8 cellular contexts compared by ENCODE assay signal in genomic region chr1:68229927-68230812, GRCh38. TPM values are rescaled to one million over a fixed set of nuclear protein-coding genes. Genes with fewer than 3 reads are reported as not detected.
DNase-seq lines count a peak whose midpoint lies in the region; ATAC-seq and TF ChIP-seq lines count a peak whose summit lies in the region.

No MANE protein-coding gene starts in this region.

- no peak overlapping the region for H2AK5ac ChIP-seq in H9 (ENCODE audit: insufficient read length, low read length)

- H3K27ac Mint-ChIP-seq in H9: no peak overlapping the region

- H4K8ac ChIP-seq in H9 (replicated peaks; ENCODE audit: insufficient read length, low read depth, low read length): no peak overlapping the region

- no peak overlapping the region for H3K27ac ChIP-seq in H9 (ENCODE audit: insufficient read length, low read depth, low read length)
- H3K27ac ChIP-seq in SK-N-MC: no peak overlapping the region
- peak overlapping the region in 9 of 10 donors; percentile 71 to 89 (median 87) for H3K27ac ChIP-seq in heart right ventricle
- peak overlapping the region; percentile 97 for H3K27ac ChIP-seq in rectal smooth muscle tissue (ENCODE audit: low read depth, low read length)

- H3K4me3 ChIP-seq in SK-N-MC: peak overlapping the region; percentile 78
- H3K4me3 ChIP-seq in heart right ventricle: peak overlapping the region in 9 of 10 donors; percentile 70 to 91 (median 85)
- H3K4me3 ChIP-seq in rectal smooth muscle tissue (ENCODE audit: low read length): peak overlapping the region; percentile 85

- no peak overlapping the region for H3T11ph ChIP-seq in H9 (ENCODE audit: low read length)

- no peak overlapping the region for H3K23ac ChIP-seq in H9 (ENCODE audit: insufficient read length, low read depth, low read length)

- H2BK15ac ChIP-seq in H9 (ENCODE audit: low read depth, low read length): no peak overlapping the region

- peaks cover 12% of the 10 kb centered on the region for H3K23me2 ChIP-seq in H9 (ENCODE audit: insufficient read length, low read depth, low read length, poor library complexity, severe bottlenecking)

- no peaks in the 10 kb centered on the region for H4K20me1 ChIP-seq in H9 (ENCODE audit: control insufficient read depth, insufficient read depth, insufficient read length)

- H3K9me3 Mint-ChIP-seq in H9: peaks cover 0 to 3% of the 10 kb centered on the region in 2 experiments; a peak in 2 of 5 replicates

- no peak overlapping the region for H2BK120ac ChIP-seq in H9 (ENCODE audit: low read depth, low read length, poor library complexity, severe bottlenecking)

- intact Hi-C loops in heart right ventricle (cut with DNase I): loop anchor here in 8 of 10 donors (2.0 to 10.0 kb wide), 16 partner anchors 38 to 383 kb away; no protein-coding TSS in a partner anchor

- H3K4me2 ChIP-seq in H9 (ENCODE audit: insufficient read depth, insufficient read length, low read length): peak overlapping the region; percentile 91

- H3K9me3 ChIP-seq in H9 (ENCODE audit: control insufficient read depth, low read depth, low read length): no peaks in the 10 kb centered on the region
- no peaks in the 10 kb centered on the region for H3K9me3 ChIP-seq in SK-N-MC (ENCODE audit: low read depth, low read length)
- no peaks in the 10 kb centered on the region for H3K9me3 ChIP-seq in heart right ventricle

- no CpG with 5 or more reads among the region's 14 CpGs for WGBS in H9 (ENCODE audit: extremely low coverage, insufficient read length, low lambda C conversion rate)
- WGBS in heart right ventricle, 2 donors: 30 to 32% methylated on average over 14 of the region's 14 CpGs

- H3K9ac ChIP-seq in H9 (ENCODE audit: extremely low read depth, insufficient read length, low read length) (no peak overlapping the region), SK-N-MC (ENCODE audit: insufficient read length) (peak overlapping the region; percentile 88), rectal smooth muscle tissue (ENCODE audit: low read length) (peak overlapping the region; percentile 24)

- H2AFZ ChIP-seq in H9 (ENCODE audit: low read length): no peak overlapping the region

- H3K56ac ChIP-seq in H9 (ENCODE audit: insufficient read length, low read depth, low read length): no peak overlapping the region

- H4K5ac ChIP-seq in H9 (ENCODE audit: insufficient read length, low read depth, low read length): no peak overlapping the region

- H4K91ac ChIP-seq in H9 (ENCODE audit: insufficient read length, low read depth, low read length): no peak overlapping the region

- TF ChIP-seq CTCF in H9 (conservative IDR thresholded peaks at IDR 0.05): no peak
- TF ChIP-seq CTCF in heart right ventricle (IDR thresholded peaks at IDR 0.05): no peak

- no peaks in the 10 kb centered on the region for H3K79me1 ChIP-seq in H9 (ENCODE audit: insufficient read depth, low read depth, low read length, poor library complexity, severe bottlenecking)

- H2BK12ac ChIP-seq in H9 (ENCODE audit: insufficient read length, low read depth, low read length): no peak overlapping the region

- H3K4me3 Mint-ChIP-seq in H9: peak overlapping the region; percentile 53 to 96

- ATAC-seq in heart right ventricle (no peak), HG03159 (IDR thresholded peaks at IDR 0.05; ENCODE audit: unreplicated experiment) (no peak), GM21515 (IDR thresholded peaks at IDR 0.05; ENCODE audit: unreplicated experiment) (no peak), HG03469 (IDR thresholded peaks at IDR 0.05; ENCODE audit: unreplicated experiment) (no peak)

- no peak overlapping the region for H3K4ac ChIP-seq in H9 (ENCODE audit: low read depth, low read length)

- no peak overlapping the region for H2BK20ac ChIP-seq in H9 (ENCODE audit: low read depth, low read length, poor library complexity, severe bottlenecking)

- H3K36me3 Mint-ChIP-seq in H9 (ENCODE audit: insufficient read depth in 1 of 3, low read depth in 3 of 3): no peaks in the 10 kb centered on the region; a peak in 1 of 7 replicates

- peaks cover 20% of the 10 kb centered on the region for H3K36me3 ChIP-seq in SK-N-MC (ENCODE audit: insufficient read depth, low read length)
- H3K36me3 ChIP-seq in heart right ventricle: peaks cover 0 to 5% (median 0%) of the 10 kb centered on the region in 9 donors
- H3K36me3 ChIP-seq in rectal smooth muscle tissue (ENCODE audit: control insufficient read depth, insufficient read depth, low read length): no peaks in the 10 kb centered on the region

- no peak overlapping the region for H2BK5ac ChIP-seq in H9 (ENCODE audit: insufficient read length, low read length)

- no peak overlapping the region for H3K18ac ChIP-seq in H9 (ENCODE audit: insufficient read length, low read depth, low read length)

- H3K4me1 ChIP-seq in H9 (ENCODE audit: insufficient read depth, low read length): no peaks in the 10 kb centered on the region
- H3K4me1 ChIP-seq in heart right ventricle: peaks cover 0 to 39% (median 27%) of the 10 kb centered on the region in 9 donors
- peaks cover 6% of the 10 kb centered on the region for H3K4me1 ChIP-seq in rectal smooth muscle tissue (ENCODE audit: control insufficient read depth, insufficient read depth, low read length)

- no peak for DNase-seq in H9
- no peak for DNase-seq in SK-N-MC (ENCODE audit: low read depth, low spot score)
- DNase-seq in heart right ventricle: peak in 1 of 2 donors; percentile 21
- no peak for DNase-seq in NCI-H187 treated with DMSO at 0.1 percent for 48 hours (lab: John Stamatoyannopoulos, UW)

- peaks cover 50% of the 10 kb centered on the region for H3K27me3 ChIP-seq in H9 (ENCODE audit: insufficient read depth, low read length)
- H3K27me3 ChIP-seq in heart right ventricle: peaks cover 0 to 13% (median 0%) of the 10 kb centered on the region in 7 donors
- no peaks in the 10 kb centered on the region for H3K27me3 ChIP-seq in rectal smooth muscle tissue (ENCODE audit: control insufficient read depth, insufficient read depth, low read length)

- no peaks in the 10 kb centered on the region for H3K79me2 ChIP-seq in H9 (ENCODE audit: insufficient read depth, low read length)

- no peak overlapping the region for H3K14ac ChIP-seq in H9 (ENCODE audit: insufficient read depth, low read length)

- peaks cover 28 to 43% of the 10 kb centered on the region in 2 experiments for H3K4me1 Mint-ChIP-seq in H9

- H3K27me3 Mint-ChIP-seq in H9 (ENCODE audit: low read depth): peaks cover 97% of the 10 kb centered on the region

RNA-seq across cellular contexts. Expression of gene WLS, which starts 2.2 kb away (rescaled TPM):
- total RNA-seq in H9 (2021) (0.79 and 0.94 TPM in 2 replicates), heart right ventricle (100 to 1,000 TPM in 6 of 10 donors, 10 to 100 TPM in 4; 82.3 to 123 (median 109) TPM)
- 10 to 100 TPM; 31.7 to 36.4 TPM for polyA plus RNA-seq in heart right ventricle

Comparison
In these comparisons a context has a peak if more than half of its experiments do, and no peak if none do; other contexts are left out.
1. H3K27ac ChIP-seq: peak in heart right ventricle (9 of 10) and rectal smooth muscle tissue (single experiment); none in H9 (single experiment) and SK-N-MC (single experiment).
2. RNA of gene WLS, which starts 2.2 kb away (total RNA-seq): 82.3 to 123 TPM in heart right ventricle; 0.79 to 0.94 TPM in H9; every median in the first group is over 10 times any median in the second.
3. Peak in every context shown above with its lines, with median percentiles within 50 percentile points of each other: H3K4me3 ChIP-seq.